In the genomic region with DNA sequence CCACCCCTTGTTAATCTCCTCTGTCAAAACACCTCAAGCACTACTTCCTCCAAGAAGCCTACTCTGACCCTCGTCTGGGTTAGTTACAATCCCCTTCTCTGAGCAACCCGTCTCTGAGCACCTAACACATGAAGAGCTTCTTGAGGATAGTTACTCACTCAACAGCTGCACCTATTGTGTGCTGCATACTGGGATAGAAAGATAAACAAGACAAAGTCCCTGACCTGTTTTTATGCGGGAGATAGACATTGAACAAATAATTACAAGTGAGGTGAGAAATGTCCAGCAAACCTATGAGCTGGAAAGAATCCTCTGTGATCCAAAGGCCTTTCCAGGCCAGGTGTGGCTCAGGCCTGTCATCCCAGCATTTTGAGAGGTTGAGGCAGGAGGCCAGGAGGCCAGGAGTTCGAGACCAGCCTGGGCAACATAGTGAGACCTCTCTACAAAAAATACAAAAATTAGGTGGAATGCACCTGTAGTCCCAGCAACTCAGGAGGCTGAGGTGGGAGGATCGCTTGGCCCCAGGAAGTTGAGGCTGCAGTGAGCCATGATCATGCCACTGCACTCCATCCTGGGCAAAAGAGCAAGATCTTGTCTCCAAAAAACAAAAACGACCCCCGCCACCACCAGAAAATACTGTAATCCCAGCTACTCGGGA, we compare ENCODE assay signal across 12 cellular contexts. TPM values are rescaled to one million over a fixed set of nuclear protein-coding genes. Genes with fewer than 3 reads are reported as not detected.
DNase-seq lines count a peak whose midpoint lies in the region; ATAC-seq and TF ChIP-seq lines count a peak whose summit lies in the region.
"Had no signal": no experiment of that assay in that cellular context is flagged by ENCODE, and none has a peak within 500 bp of the region (broad histone marks: within the 10 kb centered on the region; RNA-seq: fewer than 3 reads in every experiment).

No MANE protein-coding gene starts in this region.

- H3K27ac ChIP-seq in endodermal cell (ENCODE audit: low read depth, low read length) (peak overlapping the region; percentile 99), Peyer's patch (no peak overlapping the region), tibial artery (no peak overlapping the region)
- H3K27ac ChIP-seq: parathyroid adenoma had no signal

- H3K27me3 Mint-ChIP-seq in activated CD4-positive, alpha-beta T cell treated with anti-CD3 and anti-CD28 coated beads, Interleukin-2, amount 10 ng/mL, durations not matched to agents 7 days and 5 days: peaks cover 6% of the 10 kb centered on the region
- peaks cover 15% of the 10 kb centered on the region for H3K27me3 Mint-ChIP-seq in endodermal cell (ENCODE audit: insufficient read depth)
- H3K27me3 Mint-ChIP-seq in osteocyte (ENCODE audit: unreplicated experiment): no peaks in the 10 kb centered on the region

- H3K27ac Mint-ChIP-seq in activated CD4-positive, alpha-beta T cell treated with anti-CD3 and anti-CD28 coated beads, Interleukin-2, amount 10 ng/mL, durations not matched to agents 7 days and 5 days: no peak overlapping the region
- H3K27ac Mint-ChIP-seq in endodermal cell: peak overlapping the region; percentile 84
- peak overlapping the region; percentile 78 for H3K27ac Mint-ChIP-seq in osteocyte (ENCODE audit: unreplicated experiment)

- H3K9ac ChIP-seq in endodermal cell (ENCODE audit: extremely low read depth, low read length, poor library complexity, severe bottlenecking): no peak overlapping the region
- H3K9ac ChIP-seq: parathyroid adenoma had no signal

- intact Hi-C loops in Right ventricle myocardium superior (cut with DNase I) (loop anchor here (10.0 kb wide), 1 partner anchor 47 kb away; a partner anchor contains a TSS), tibial artery (cut with DNase I; ENCODE audit: low total_unique reads) (no loop called here)

- no peak for DNase-seq in activated CD4-positive, alpha-beta T cell treated with anti-CD3 and anti-CD28 coated beads, Interleukin-2, amount 10 ng/mL, durations not matched to agents 7 days and 5 days
- DNase-seq in activated CD4-positive, alpha-beta T cell treated with anti-CD3 and anti-CD28 coated beads, Interleukin-2, amount 50 U/mL, for 48 hours: no peak
- DNase-seq in NCI-H510A treated with DMSO at 0.1 percent for 48 hours (lab: John Stamatoyannopoulos, UW) (peak; percentile 86), endodermal cell (no peak), osteocyte (ENCODE audit: extremely low spot score, unreplicated experiment) (no peak), Peyer's patch (no peak), Right ventricle myocardium superior (no peak), tibial artery (no peak)
- DNase-seq: body of pancreas, NCI-H1930 had no signal

- H3K9me3 ChIP-seq in endodermal cell (ENCODE audit: control insufficient read depth, low read length) (no peaks in the 10 kb centered on the region), Peyer's patch (no peaks in the 10 kb centered on the region), tibial artery (no peaks in the 10 kb centered on the region)
- H3K9me3 ChIP-seq: body of pancreas had no signal

- H3K9me3 Mint-ChIP-seq in activated CD4-positive, alpha-beta T cell treated with anti-CD3 and anti-CD28 coated beads, Interleukin-2, amount 10 ng/mL, durations not matched to agents 7 days and 5 days: no peaks in the 10 kb centered on the region
- no peaks in the 10 kb centered on the region for H3K9me3 Mint-ChIP-seq in endodermal cell
- H3K9me3 Mint-ChIP-seq in osteocyte (ENCODE audit: unreplicated experiment): no peaks in the 10 kb centered on the region

- no peak for ATAC-seq in Right ventricle myocardium superior (ENCODE audit: poor library complexity)
- ATAC-seq: body of pancreas had no signal

- no peak for TF ChIP-seq POLR2A in Peyer's patch (IDR thresholded peaks at IDR 0.05)

- H3K4me3 ChIP-seq in endodermal cell (ENCODE audit: low read length) (no peak overlapping the region), Peyer's patch (no peak overlapping the region), tibial artery (no peak overlapping the region)
- H3K4me3 ChIP-seq: body of pancreas had no signal

- H3K36me3 Mint-ChIP-seq in activated CD4-positive, alpha-beta T cell treated with anti-CD3 and anti-CD28 coated beads, Interleukin-2, amount 10 ng/mL, durations not matched to agents 7 days and 5 days (ENCODE audit: low read depth): peaks cover 15% of the 10 kb centered on the region
- H3K36me3 Mint-ChIP-seq in endodermal cell (ENCODE audit: low read depth) (peaks cover 14% of the 10 kb centered on the region), osteocyte (ENCODE audit: unreplicated experiment) (no peaks in the 10 kb centered on the region)

- TF ChIP-seq CTCF in endodermal cell (conservative IDR thresholded peaks at IDR 0.05) (no peak), osteocyte (IDR thresholded peaks at IDR 0.05) (no peak), Peyer's patch (IDR thresholded peaks at IDR 0.05) (no peak), tibial artery (IDR thresholded peaks at IDR 0.05) (no peak)

- peaks cover 37% of the 10 kb centered on the region for H3K4me1 Mint-ChIP-seq in activated CD4-positive, alpha-beta T cell treated with anti-CD3 and anti-CD28 coated beads, Interleukin-2, amount 10 ng/mL, durations not matched to agents 7 days and 5 days
- peaks cover 21% of the 10 kb centered on the region for H3K4me1 Mint-ChIP-seq in endodermal cell
- H3K4me1 Mint-ChIP-seq in osteocyte (ENCODE audit: unreplicated experiment): peaks cover 20% of the 10 kb centered on the region

- peak overlapping the region; percentile 78 for H3K4me3 Mint-ChIP-seq in activated CD4-positive, alpha-beta T cell treated with anti-CD3 and anti-CD28 coated beads, Interleukin-2, amount 10 ng/mL, durations not matched to agents 7 days and 5 days
- peak overlapping the region; percentile 65 for H3K4me3 Mint-ChIP-seq in endodermal cell
- peak overlapping the region; percentile 84 for H3K4me3 Mint-ChIP-seq in osteocyte (ENCODE audit: unreplicated experiment)

- peaks cover 17% of the 10 kb centered on the region for H3K36me3 ChIP-seq in endodermal cell (ENCODE audit: control insufficient read depth, insufficient read depth, low read length)
- peaks cover 0 to 15% (median 0%) of the 10 kb centered on the region in 3 donors for H3K36me3 ChIP-seq in Peyer's patch
- H3K36me3 ChIP-seq in tibial artery: peaks cover 0 to 17% (median 17%) of the 10 kb centered on the region in 3 donors

- WGBS in endodermal cell (ENCODE audit: insufficient coverage in 1 of 2, insufficient read length in 1 of 2), 2 experiments: 89 to 91% methylated on average over 7 to 8 of the region's 8 CpGs

- POLR2A ChIA-PET in activated CD4-positive, alpha-beta T cell treated with anti-CD3 and anti-CD28 coated beads, Interleukin-2, amount 10 ng/mL, durations not matched to agents 7 days and 5 days (lab: Charles Lee): interaction anchor here (0.6 kb wide), 1 partner anchor 31 kb away, joined by 3 read pairs; a partner anchor contains a TSS

- H3K4me1 ChIP-seq in endodermal cell (ENCODE audit: control insufficient read depth, insufficient read depth, low read length): no peaks in the 10 kb centered on the region
- H3K4me1 ChIP-seq in Peyer's patch: peaks cover 0 to 24% (median 4%) of the 10 kb centered on the region in 4 donors
- H3K4me1 ChIP-seq in tibial artery: peaks cover 0 to 19% (median 9%) of the 10 kb centered on the region in 4 donors

- CTCF ChIA-PET in activated CD4-positive, alpha-beta T cell treated with anti-CD3 and anti-CD28 coated beads, Interleukin-2, amount 10 ng/mL, durations not matched to agents 7 days and 5 days (lab: Charles Lee): interaction anchor here (1.2 to 1.8 kb wide), 4 partner anchors 8 to 19 kb away, joined by 3 to 4 read pairs (median 4); a partner anchor contains a TSS

- no peaks in the 10 kb centered on the region for H3K27me3 ChIP-seq in endodermal cell (ENCODE audit: control insufficient read depth, insufficient read depth, low read length, poor library complexity, severe bottlenecking)
- H3K27me3 ChIP-seq in Peyer's patch: no peaks in the 10 kb centered on the region
- no peaks in the 10 kb centered on the region for H3K27me3 ChIP-seq in tibial artery
- H3K27me3 ChIP-seq: body of pancreas had no signal

RNA-seq across cellular contexts. Expression of a gene that starts 5.5 kb away (rescaled TPM):
- total RNA-seq in activated CD4-positive, alpha-beta T cell treated with anti-CD3 and anti-CD28 coated beads, Interleukin-2, amount 10 ng/mL, durations not matched to agents 7 days and 5 days: 1 to 10 TPM; 3.4 to 3.7 TPM
- total RNA-seq in endodermal cell: 10 to 100 TPM; 14.7 to 16.6 TPM
- polyA plus RNA-seq in endodermal cell (2013, experiment 1 of 2): 9.5 TPM
- 9.1 TPM for polyA plus RNA-seq in endodermal cell (2013, experiment 2 of 2)
- total RNA-seq in osteocyte: 12.6 and 12.7 TPM in 2 replicates
- total RNA-seq in Peyer's patch: 10 to 100 TPM in 2 of 4 donors, 1 to 10 TPM in 2; 5.4 to 15.7 (median 8.5) TPM
- 6.2 TPM for total RNA-seq in Right ventricle myocardium superior

RNA-seq across cellular contexts. Expression of a gene that starts 6.7 kb away (rescaled TPM):
- 10 to 100 TPM; 13.7 to 13.9 TPM for total RNA-seq in activated CD4-positive, alpha-beta T cell treated with anti-CD3 and anti-CD28 coated beads, Interleukin-2, amount 10 ng/mL, durations not matched to agents 7 days and 5 days
- total RNA-seq in endodermal cell: 10 to 100 TPM; 40.1 to 58.4 TPM
- polyA plus RNA-seq in endodermal cell (2013, experiment 1 of 2): 66.8 TPM
- 70.0 TPM for polyA plus RNA-seq in endodermal cell (2013, experiment 2 of 2)
- total RNA-seq in osteocyte: 12.7 and 13.2 TPM in 2 replicates
- total RNA-seq in Peyer's patch: 1 to 10 TPM; 4.2 to 9.7 (median 7.1) TPM
- 5.1 TPM for total RNA-seq in Right ventricle myocardium superior

RNA-seq across cellular contexts. Expression of a gene that starts 19.5 kb away (rescaled TPM):
- 100 to 1,000 TPM; 383 to 413 TPM for total RNA-seq in activated CD4-positive, alpha-beta T cell treated with anti-CD3 and anti-CD28 coated beads, Interleukin-2, amount 10 ng/mL, durations not matched to agents 7 days and 5 days
- 1 to 10 TPM; 1.1 to 2.3 TPM for total RNA-seq in endodermal cell
- polyA plus RNA-seq in endodermal cell (2013, experiment 1 of 2): 3.3 TPM
- 2.0 TPM for polyA plus RNA-seq in endodermal cell (2013, experiment 2 of 2)
- total RNA-seq in osteocyte: 1.5 and 2.0 TPM in 2 replicates
- total RNA-seq in Peyer's patch: 10 to 100 TPM in 2 of 4 donors, 1 to 10 TPM in 2; 7.2 to 65.2 (median 9.8) TPM
- total RNA-seq in Right ventricle myocardium superior: 0.97 TPM

RNA-seq across cellular contexts. Expression of a gene that starts 27.3 kb away (rescaled TPM):
- total RNA-seq in activated CD4-positive, alpha-beta T cell treated with anti-CD3 and anti-CD28 coated beads, Interleukin-2, amount 10 ng/mL, durations not matched to agents 7 days and 5 days: not detected
- total RNA-seq in endodermal cell (1 to 10 TPM in 1 of 2 donors, not detected in 1; 1.2 TPM), osteocyte (not detected in 2 replicates), Peyer's patch (not detected), Right ventricle myocardium superior (not detected)
- polyA plus RNA-seq in endodermal cell (2013, experiment 1 of 2): 0.64 TPM
- 0.62 TPM for polyA plus RNA-seq in endodermal cell (2013, experiment 2 of 2)
- total RNA-seq: body of pancreas; T-helper 1 cell treated with Interleukin-12 subunit alpha and Interleukin-12 subunit beta and Interleukin-4 antibody, amounts not matched to agents 30 ng/mL and 1 ng/mL, for 36 hours had no signal

RNA-seq across cellular contexts. Expression of a gene that starts 27.9 kb away (rescaled TPM):
- total RNA-seq in activated CD4-positive, alpha-beta T cell treated with anti-CD3 and anti-CD28 coated beads, Interleukin-2, amount 10 ng/mL, durations not matched to agents 7 days and 5 days: 10 to 100 TPM; 48.4 to 51.4 TPM
- total RNA-seq in endodermal cell: 10 to 100 TPM; 54.8 to 61.9 TPM
- polyA plus RNA-seq in endodermal cell (2013, experiment 1 of 2): 55.9 TPM
- polyA plus RNA-seq in endodermal cell (2013, experiment 2 of 2): 53.5 TPM
- 26.8 and 30.3 TPM in 2 replicates for total RNA-seq in osteocyte
- 10 to 100 TPM; 20.7 to 33.3 (median 27.6) TPM for total RNA-seq in Peyer's patch
- 38.4 TPM for total RNA-seq in Right ventricle myocardium superior

Comparison
In these comparisons a context has a peak if more than half of its experiments do, and no peak if none do; other contexts are left out.
1. RNA of a gene that starts 19.5 kb away (total RNA-seq): 383 to 413 TPM in activated CD4-positive, alpha-beta T cell treated with anti-CD3 and anti-CD28 coated beads, Interleukin-2, amount 10 ng/mL, durations not matched to agents 7 days and 5 days; 7.2 to 65.2 TPM in Peyer's patch, 1.1 to 2.3 TPM in endodermal cell, 1.5 to 2.0 TPM in osteocyte and 0.97 TPM in Right ventricle myocardium superior (single experiment); every median in the first group is over 4 times any median in the second.
2. Peak in every context shown above with its lines, with median percentiles within 50 percentile points of each other: H3K4me3 Mint-ChIP-seq.